16 cellular contexts compared by ENCODE assay signal in genomic region chr15:32652178-32652577, GRCh38.
"Had no signal": no experiment of that assay in that cellular context is flagged by ENCODE, and none has a peak within 500 bp of the region (broad histone marks: within the 10 kb centered on the region; RNA-seq: fewer than 3 reads in every experiment).

No MANE protein-coding gene starts in this region.

- H3K27me3 Mint-ChIP-seq: central memory CD8-positive, alpha-beta T cell had no signal

- H3K9me3 ChIP-seq: colonic mucosa, psoas muscle, tibial nerve had no signal

- DNase-seq: activated CD4-positive, alpha-beta T cell treated with anti-CD3 and anti-CD28 coated beads, Interleukin-2, amount 50 U/mL, for 4 hours; activated naive CD8-positive, alpha-beta T cell treated with anti-CD3 and anti-CD28 coated beads for 36 hours; amniotic stem cell; colonic mucosa; erythroblast; head of caudate nucleus; psoas muscle; right cardiac atrium; stimulated activated naive CD8-positive, alpha-beta T cell treated with anti-CD3 and anti-CD28 coated beads, Interleukin-15, Interleukin-2, amounts not matched to agents 100 U/mL and 50 U/mL, for 24 hours; substantia nigra had no signal

- H3K27me3 ChIP-seq: colonic mucosa, tibial nerve had no signal

- FAIRE-seq: frontal cortex, keratinocyte, urothelium cell line had no signal

- H3K27ac Mint-ChIP-seq: activated naive CD8-positive, alpha-beta T cell treated with anti-CD3 and anti-CD28 coated beads for 36 hours had no signal

- H3K36me3 ChIP-seq: colonic mucosa, tibial nerve had no signal

- ATAC-seq: stimulated activated naive CD8-positive, alpha-beta T cell treated with anti-CD3 and anti-CD28 coated beads, Interleukin-15, Interleukin-2, amounts not matched to agents 100 U/mL and 50 U/mL, for 24 hours had no signal

- H3K4me3 ChIP-seq: colonic mucosa, psoas muscle, tibial nerve had no signal

- H3K4me3 Mint-ChIP-seq: activated naive CD8-positive, alpha-beta T cell treated with anti-CD3 and anti-CD28 coated beads for 36 hours; central memory CD8-positive, alpha-beta T cell; neural crest cell had no signal

- H3K9me3 Mint-ChIP-seq: activated naive CD8-positive, alpha-beta T cell treated with anti-CD3 and anti-CD28 coated beads for 36 hours; central memory CD8-positive, alpha-beta T cell; neural crest cell had no signal

- H3K4me1 Mint-ChIP-seq: neural crest cell had no signal

- H3K4me1 ChIP-seq: colonic mucosa, psoas muscle, tibial nerve had no signal

- H3K27ac ChIP-seq: colonic mucosa, psoas muscle, tibial nerve had no signal
